Comparison of ENCODE assay signal across 20 cellular contexts in the genomic region with DNA sequence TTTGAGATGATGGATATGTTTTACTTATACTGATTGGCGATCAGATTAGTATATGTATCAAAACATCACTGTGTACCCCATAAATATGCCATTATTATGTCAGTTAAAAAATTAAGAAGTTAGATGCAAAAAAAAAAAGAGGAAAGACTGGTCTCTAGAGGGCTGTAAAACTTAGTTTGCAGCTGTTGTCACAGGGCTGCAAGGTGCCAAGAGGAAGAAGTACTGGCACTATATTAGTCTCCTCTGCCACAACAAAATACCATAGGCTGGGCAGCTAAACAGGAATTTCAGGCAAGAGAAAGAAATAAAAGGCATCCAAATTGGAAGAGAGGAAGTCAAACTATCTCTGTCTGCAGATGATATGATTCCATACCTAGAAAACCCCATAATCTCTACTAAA.
A peak's percentile ranks its signal among the peaks of the same experiment; 100 is the strongest.
DNase-seq lines count a peak whose midpoint lies in the region; TF ChIP-seq lines count a peak whose summit lies in the region.
"Had no signal": no experiment of that assay in that cellular context is flagged by ENCODE, and none has a peak within 500 bp of the region (broad histone marks: within the 10 kb centered on the region; RNA-seq: fewer than 3 reads in every experiment).

No MANE protein-coding gene starts in this region.

- peak overlapping the region; percentile 92 for H3K27ac ChIP-seq in Karpas-422 (ENCODE audit: low read length)
- peak overlapping the region; percentile 73 for H3K27ac ChIP-seq in VCaP
- H3K27ac ChIP-seq: A549 had no signal

- no peaks in the 10 kb centered on the region for H3K9me2 ChIP-seq in Karpas-422 (replicated peaks; ENCODE audit: insufficient read depth, low read length)

- peak overlapping the region; percentile 40 for H3K9ac ChIP-seq in Karpas-422 (ENCODE audit: low read length)

- DNase-seq in NCI-H2171 treated with DMSO at 0.1 percent for 48 hours (lab: John Stamatoyannopoulos, UW), result peak; percentile 31
- DNase-seq in NCI-H2171 (lab: John Stamatoyannopoulos, UW), result no peak
- DNase-seq in Karpas-422, result peak; percentile 77
- no peak for DNase-seq in RKO (ENCODE audit: low spot score)
- no peak for DNase-seq in H7
- no peak for DNase-seq in NCI-H2029 treated with DMSO at 0.1 percent for 48 hours (lab: John Stamatoyannopoulos, UW)
- DNase-seq: 8988T; ACHN; AML-193; BE2C; Caco-2; CD4-positive, CD25-positive, alpha-beta regulatory T cell; CD8-positive, alpha-beta T cell; DMS53; DMS79 treated with DMSO at 0.1 percent for 48 hours; GF-D8; GOT3; HCEC 1CT had no signal

- no peak overlapping the region for H2AFZ ChIP-seq in Karpas-422 (ENCODE audit: low read length)

- no peak for TF ChIP-seq CTCF in VCaP (conservative IDR thresholded peaks at IDR 0.05)

- H3K4me2 ChIP-seq in Karpas-422 (ENCODE audit: low read depth, low read length, poor library complexity, severe bottlenecking), result peak overlapping the region; percentile 50
- H3K4me2 ChIP-seq: A549 had no signal

- H3K4me3 ChIP-seq in Karpas-422 (ENCODE audit: low read length) (no peak overlapping the region; the same call in 1 of the 2 replicates), H7 (ENCODE audit: insufficient read depth, low read depth, low read length) (no peak overlapping the region)
- H3K4me3 ChIP-seq: A549 had no signal

- H3K27me3 ChIP-seq in Karpas-422 (ENCODE audit: low read length) (no peaks in the 10 kb centered on the region), H7 (ENCODE audit: control insufficient read depth, insufficient read depth, low read length) (no peaks in the 10 kb centered on the region; the same call in none of the 2 replicates)
- H3K27me3 ChIP-seq: BE2C had no signal

- H3K4me1 ChIP-seq in Karpas-422 (ENCODE audit: low read length), result peaks cover 89% of the 10 kb centered on the region
- H3K4me1 ChIP-seq: A549, Caco-2 had no signal

- H3K79me2 ChIP-seq in Karpas-422 (ENCODE audit: low read length), result peaks cover 18% of the 10 kb centered on the region

- no peaks in the 10 kb centered on the region for H4K20me1 ChIP-seq in Karpas-422 (ENCODE audit: insufficient read depth, low read depth, low read length)

- H3K9me3 ChIP-seq in Karpas-422 (ENCODE audit: low read length), result no peaks in the 10 kb centered on the region
- H3K9me3 ChIP-seq: A549, BE2C, Caco-2 had no signal

- H3K36me3 ChIP-seq in Karpas-422 (ENCODE audit: insufficient read depth, low read length) (peaks cover 33% of the 10 kb centered on the region), H7 (replicated peaks; ENCODE audit: control insufficient read depth, insufficient read depth, low read length) (no peaks in the 10 kb centered on the region)
- H3K36me3 ChIP-seq: BE2C had no signal

Comparison
In these comparisons a context has a peak if more than half of its experiments do, and no peak if none do; other contexts are left out.
1. DNase-seq: peak in NCI-H2171 treated with DMSO at 0.1 percent for 48 hours (single experiment) and Karpas-422 (single experiment); none in NCI-H2171 (single experiment), RKO (single experiment), H7 (single experiment) and NCI-H2029 treated with DMSO at 0.1 percent for 48 hours (single experiment).